Comparison of ENCODE assay signal across 20 cellular contexts in genomic region chr10:123507298-123507697, GRCh38.
DNase-seq lines count a peak whose midpoint lies in the region; ATAC-seq and TF ChIP-seq lines count a peak whose summit lies in the region.
"Had no signal": no experiment of that assay in that cellular context is flagged by ENCODE, and none has a peak within 500 bp of the region (broad histone marks: within the 10 kb centered on the region; RNA-seq: fewer than 3 reads in every experiment).

No MANE protein-coding gene starts in this region.

- ATAC-seq in GM21390 (IDR thresholded peaks at IDR 0.05; ENCODE audit: unreplicated experiment), result peak; percentile 70
- ATAC-seq in activated CD4-positive, CD25-positive, alpha-beta regulatory T cell treated with anti-CD3 and anti-CD28 coated beads, Interleukin-2, amount 50 U/mL, for 24 hours, result no peak
- ATAC-seq: CD8-positive, alpha-beta T cell; HCT116; Right ventricle myocardium inferior had no signal

- TF ChIP-seq CTCF in progenitor cell of endocrine pancreas (IDR thresholded peaks at IDR 0.05; ENCODE audit: unreplicated experiment), result no peak

- DNase-seq in NOMO-1 treated with DMSO at 0.1 percent for 48 hours (lab: John Stamatoyannopoulos, UW; ENCODE audit: unreplicated experiment) (peak; percentile 22), NOMO-1 treated with dmso at 0.1 percent for 144 hours (lab: John Stamatoyannopoulos, UW; ENCODE audit: unreplicated experiment) (no peak), NCI-H526 treated with DMSO at 0.1 percent for 48 hours (lab: John Stamatoyannopoulos, UW) (peak; percentile 57), globus pallidus (ENCODE audit: low spot score) (no peak), progenitor cell of endocrine pancreas (ENCODE audit: low spot score, unreplicated experiment) (no peak), ACHN (no peak)
- DNase-seq: activated CD4-positive, alpha-beta T cell treated with anti-CD3 and anti-CD28 coated beads, Interleukin-2, amount 10 ng/mL, durations not matched to agents 24 days and 14 days; amniotic stem cell; CD8-positive, alpha-beta T cell; DND-41; hypothalamus; IMR-90; mammary epithelial cell; nucleus accumbens; retina; uterus had no signal

- no peaks in the 10 kb centered on the region for H3K4me1 Mint-ChIP-seq in progenitor cell of endocrine pancreas (ENCODE audit: low read depth)
- H3K4me1 Mint-ChIP-seq: activated CD4-positive, alpha-beta T cell treated with anti-CD3 and anti-CD28 coated beads, Interleukin-2, amount 10 ng/mL, durations not matched to agents 24 days and 14 days had no signal

- H3K36me3 Mint-ChIP-seq in progenitor cell of endocrine pancreas (ENCODE audit: insufficient read depth), result no peaks in the 10 kb centered on the region
- H3K36me3 Mint-ChIP-seq: CD8-positive, alpha-beta T cell had no signal

- no peak overlapping the region for H3K27ac Mint-ChIP-seq in progenitor cell of endocrine pancreas
- H3K27ac Mint-ChIP-seq: activated CD4-positive, alpha-beta T cell treated with anti-CD3 and anti-CD28 coated beads, Interleukin-2, amount 10 ng/mL, durations not matched to agents 24 days and 14 days; CD8-positive, alpha-beta T cell had no signal

- in situ Hi-C loops in ACHN (cut with HindIII; ENCODE audit: low pct_ligation_motif_present, low pct_unique_long_range_greater_than_20kb, low sequenced_read_pairs), result no loop called here

- H3K4me3 Mint-ChIP-seq in progenitor cell of endocrine pancreas (ENCODE audit: low read depth), result no peak overlapping the region
- H3K4me3 Mint-ChIP-seq: activated CD4-positive, alpha-beta T cell treated with anti-CD3 and anti-CD28 coated beads, Interleukin-2, amount 10 ng/mL, durations not matched to agents 24 days and 14 days; CD8-positive, alpha-beta T cell had no signal

- H3K9me3 Mint-ChIP-seq in progenitor cell of endocrine pancreas (ENCODE audit: low read depth), result no peaks in the 10 kb centered on the region
- H3K9me3 Mint-ChIP-seq: activated CD4-positive, alpha-beta T cell treated with anti-CD3 and anti-CD28 coated beads, Interleukin-2, amount 10 ng/mL, durations not matched to agents 24 days and 14 days; CD8-positive, alpha-beta T cell had no signal

- peaks cover 22% of the 10 kb centered on the region for H3K27me3 Mint-ChIP-seq in progenitor cell of endocrine pancreas
- H3K27me3 Mint-ChIP-seq: activated CD4-positive, alpha-beta T cell treated with anti-CD3 and anti-CD28 coated beads, Interleukin-2, amount 10 ng/mL, durations not matched to agents 24 days and 14 days had no signal

Comparison
In these comparisons a context has a peak if more than half of its experiments do, and no peak if none do; other contexts are left out.
1. DNase-seq: peak in NOMO-1 treated with DMSO at 0.1 percent for 48 hours (single experiment) and NCI-H526 treated with DMSO at 0.1 percent for 48 hours (single experiment); none in NOMO-1 treated with dmso at 0.1 percent for 144 hours (single experiment), globus pallidus (single experiment), progenitor cell of endocrine pancreas (single experiment) and ACHN (single experiment).